In the genomic region with DNA sequence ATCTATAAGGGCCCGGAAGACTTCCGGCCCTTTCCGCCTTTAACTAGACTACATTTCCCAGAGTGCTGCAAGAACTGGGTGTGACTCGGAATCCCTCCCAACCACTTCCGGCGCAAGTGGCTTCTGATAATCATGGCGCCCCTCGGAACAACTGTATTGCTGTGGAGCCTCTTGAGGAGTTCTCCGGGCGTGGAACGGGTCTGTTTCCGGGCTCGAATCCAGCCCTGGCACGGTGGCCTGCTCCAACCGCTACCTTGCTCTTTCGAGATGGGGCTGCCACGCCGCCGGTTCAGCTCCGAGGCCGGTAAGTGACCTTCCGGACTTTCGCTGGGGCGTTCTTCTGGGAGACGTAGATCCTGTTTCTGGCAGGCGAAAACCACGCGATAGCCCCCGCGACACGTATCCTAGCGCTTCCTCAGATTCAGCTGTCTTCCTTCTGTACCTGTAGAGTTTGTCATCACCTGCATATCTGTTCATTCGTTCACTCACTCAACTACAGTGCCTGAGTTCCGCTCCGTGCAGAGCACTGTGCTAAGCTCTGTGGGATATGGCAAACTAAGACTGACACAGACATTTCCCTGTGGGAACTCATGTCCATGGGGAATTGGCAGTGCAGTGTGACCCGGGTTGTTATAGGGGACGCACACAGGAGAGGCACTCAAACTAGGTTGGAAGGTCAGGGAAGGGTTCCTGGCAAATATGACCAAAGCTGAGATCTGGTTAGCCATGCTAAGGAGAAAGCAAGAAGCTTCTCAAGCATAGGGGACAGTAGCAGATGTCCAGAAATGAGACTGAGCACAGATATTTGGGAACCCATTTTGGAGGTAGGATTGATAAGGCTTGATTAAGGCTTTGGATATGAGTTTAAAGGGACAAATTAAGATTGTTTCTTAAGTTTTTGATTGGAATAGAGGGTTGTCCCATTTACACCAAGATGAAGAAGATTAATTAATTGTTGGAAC, we compare ENCODE assay signal across 1 cellular context.
TF ChIP-seq lines count a peak whose summit lies in the region.

Gene MRPS22 (plus strand): TSS at position 126 of the 962 bp plus-strand sequence. CDS start 7 bp downstream, at position 133.

TF ChIP-seq in HepG2, 621 proteins besides CTCF, POLR2A, EP300 and RAD21 (continued from another document and continues in another):
- no peak for TF ChIP-seq ZBTB37 (CRISPR knock-in tag; IDR thresholded peaks at IDR 0.05)
- no peak for TF ChIP-seq JUN (CRISPR knock-in tag; IDR thresholded peaks at IDR 0.05)
- no peak for TF ChIP-seq HHEX (CRISPR knock-in tag; IDR thresholded peaks at IDR 0.05)
- TF ChIP-seq DDIT3 (CRISPR knock-in tag; IDR thresholded peaks at IDR 0.05): no peak
- TF ChIP-seq, protein P1, sequence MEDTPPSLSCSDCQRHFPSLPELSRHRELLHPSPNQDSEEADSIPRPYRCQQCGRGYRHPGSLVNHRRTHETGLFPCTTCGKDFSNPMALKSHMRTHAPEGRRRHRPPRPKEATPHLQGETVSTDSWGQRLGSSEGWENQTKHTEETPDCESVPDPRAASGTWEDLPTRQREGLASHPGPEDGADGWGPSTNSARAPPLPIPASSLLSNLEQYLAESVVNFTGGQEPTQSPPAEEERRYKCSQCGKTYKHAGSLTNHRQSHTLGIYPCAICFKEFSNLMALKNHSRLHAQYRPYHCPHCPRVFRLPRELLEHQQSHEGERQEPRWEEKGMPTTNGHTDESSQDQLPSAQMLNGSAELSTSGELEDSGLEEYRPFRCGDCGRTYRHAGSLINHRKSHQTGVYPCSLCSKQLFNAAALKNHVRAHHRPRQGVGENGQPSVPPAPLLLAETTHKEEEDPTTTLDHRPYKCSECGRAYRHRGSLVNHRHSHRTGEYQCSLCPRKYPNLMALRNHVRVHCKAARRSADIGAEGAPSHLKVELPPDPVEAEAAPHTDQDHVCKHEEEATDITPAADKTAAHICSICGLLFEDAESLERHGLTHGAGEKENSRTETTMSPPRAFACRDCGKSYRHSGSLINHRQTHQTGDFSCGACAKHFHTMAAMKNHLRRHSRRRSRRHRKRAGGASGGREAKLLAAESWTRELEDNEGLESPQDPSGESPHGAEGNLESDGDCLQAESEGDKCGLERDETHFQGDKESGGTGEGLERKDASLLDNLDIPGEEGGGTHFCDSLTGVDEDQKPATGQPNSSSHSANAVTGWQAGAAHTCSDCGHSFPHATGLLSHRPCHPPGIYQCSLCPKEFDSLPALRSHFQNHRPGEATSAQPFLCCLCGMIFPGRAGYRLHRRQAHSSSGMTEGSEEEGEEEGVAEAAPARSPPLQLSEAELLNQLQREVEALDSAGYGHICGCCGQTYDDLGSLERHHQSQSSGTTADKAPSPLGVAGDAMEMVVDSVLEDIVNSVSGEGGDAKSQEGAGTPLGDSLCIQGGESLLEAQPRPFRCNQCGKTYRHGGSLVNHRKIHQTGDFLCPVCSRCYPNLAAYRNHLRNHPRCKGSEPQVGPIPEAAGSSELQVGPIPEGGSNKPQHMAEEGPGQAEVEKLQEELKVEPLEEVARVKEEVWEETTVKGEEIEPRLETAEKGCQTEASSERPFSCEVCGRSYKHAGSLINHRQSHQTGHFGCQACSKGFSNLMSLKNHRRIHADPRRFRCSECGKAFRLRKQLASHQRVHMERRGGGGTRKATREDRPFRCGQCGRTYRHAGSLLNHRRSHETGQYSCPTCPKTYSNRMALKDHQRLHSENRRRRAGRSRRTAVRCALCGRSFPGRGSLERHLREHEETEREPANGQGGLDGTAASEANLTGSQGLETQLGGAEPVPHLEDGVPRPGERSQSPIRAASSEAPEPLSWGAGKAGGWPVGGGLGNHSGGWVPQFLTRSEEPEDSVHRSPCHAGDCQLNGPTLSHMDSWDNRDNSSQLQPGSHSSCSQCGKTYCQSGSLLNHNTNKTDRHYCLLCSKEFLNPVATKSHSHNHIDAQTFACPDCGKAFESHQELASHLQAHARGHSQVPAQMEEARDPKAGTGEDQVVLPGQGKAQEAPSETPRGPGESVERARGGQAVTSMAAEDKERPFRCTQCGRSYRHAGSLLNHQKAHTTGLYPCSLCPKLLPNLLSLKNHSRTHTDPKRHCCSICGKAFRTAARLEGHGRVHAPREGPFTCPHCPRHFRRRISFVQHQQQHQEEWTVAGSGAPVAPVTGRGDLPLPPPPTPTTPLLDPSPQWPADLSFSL (CRISPR knock-in tag; IDR thresholded peaks at IDR 0.05): no peak
- TF ChIP-seq, protein P2, sequence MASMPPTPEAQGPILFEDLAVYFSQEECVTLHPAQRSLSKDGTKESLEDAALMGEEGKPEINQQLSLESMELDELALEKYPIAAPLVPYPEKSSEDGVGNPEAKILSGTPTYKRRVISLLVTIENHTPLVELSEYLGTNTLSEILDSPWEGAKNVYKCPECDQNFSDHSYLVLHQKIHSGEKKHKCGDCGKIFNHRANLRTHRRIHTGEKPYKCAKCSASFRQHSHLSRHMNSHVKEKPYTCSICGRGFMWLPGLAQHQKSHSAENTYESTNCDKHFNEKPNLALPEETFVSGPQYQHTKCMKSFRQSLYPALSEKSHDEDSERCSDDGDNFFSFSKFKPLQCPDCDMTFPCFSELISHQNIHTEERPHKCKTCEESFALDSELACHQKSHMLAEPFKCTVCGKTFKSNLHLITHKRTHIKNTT (CRISPR knock-in tag; IDR thresholded peaks at IDR 0.05): no peak
- no peak for TF ChIP-seq KLF9 (CRISPR knock-in tag; IDR thresholded peaks at IDR 0.05; ENCODE audit: low read depth)
- TF ChIP-seq IRF2 (CRISPR knock-in tag; IDR thresholded peaks at IDR 0.05): peak; percentile 64
- TF ChIP-seq ARHGAP35 (CRISPR knock-in tag; IDR thresholded peaks at IDR 0.05; ENCODE audit: borderline replicate concordance): no peak
- TF ChIP-seq GABPB1 (CRISPR knock-in tag; IDR thresholded peaks at IDR 0.05): peak; percentile 96
- TF ChIP-seq NBN (conservative IDR thresholded peaks at IDR 0.05): no peak
- TF ChIP-seq ZNF713 (CRISPR knock-in tag; IDR thresholded peaks at IDR 0.05): no peak
- no peak for TF ChIP-seq HNRNPLL (IDR thresholded peaks at IDR 0.05; ENCODE audit: low read depth, low read length, poor library complexity, severe bottlenecking)
- TF ChIP-seq LBX2 (CRISPR knock-in tag; IDR thresholded peaks at IDR 0.05; ENCODE audit: borderline replicate concordance): no peak
- TF ChIP-seq, protein P3, sequence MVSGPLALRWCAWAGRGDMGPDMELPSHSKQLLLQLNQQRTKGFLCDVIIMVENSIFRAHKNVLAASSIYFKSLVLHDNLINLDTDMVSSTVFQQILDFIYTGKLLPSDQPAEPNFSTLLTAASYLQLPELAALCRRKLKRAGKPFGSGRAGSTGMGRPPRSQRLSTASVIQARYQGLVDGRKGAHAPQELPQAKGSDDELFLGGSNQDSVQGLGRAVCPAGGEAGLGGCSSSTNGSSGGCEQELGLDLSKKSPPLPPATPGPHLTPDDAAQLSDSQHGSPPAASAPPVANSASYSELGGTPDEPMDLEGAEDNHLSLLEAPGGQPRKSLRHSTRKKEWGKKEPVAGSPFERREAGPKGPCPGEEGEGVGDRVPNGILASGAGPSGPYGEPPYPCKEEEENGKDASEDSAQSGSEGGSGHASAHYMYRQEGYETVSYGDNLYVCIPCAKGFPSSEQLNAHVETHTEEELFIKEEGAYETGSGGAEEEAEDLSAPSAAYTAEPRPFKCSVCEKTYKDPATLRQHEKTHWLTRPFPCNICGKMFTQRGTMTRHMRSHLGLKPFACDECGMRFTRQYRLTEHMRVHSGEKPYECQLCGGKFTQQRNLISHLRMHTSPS (CRISPR knock-in tag; IDR thresholded peaks at IDR 0.05; ENCODE audit: low read depth): no peak
- peak; percentile 80; the same call in 1 of the 2 replicates for TF ChIP-seq ZC3H13 (CRISPR knock-in tag; IDR thresholded peaks at IDR 0.05)
- no peak for TF ChIP-seq IKZF1 (IDR thresholded peaks at IDR 0.05)
- no peak for TF ChIP-seq ZFP37 (CRISPR knock-in tag; IDR thresholded peaks at IDR 0.05; ENCODE audit: borderline replicate concordance)
- no peak for TF ChIP-seq ZNF407 (CRISPR knock-in tag; IDR thresholded peaks at IDR 0.05; ENCODE audit: not compliant biosample characterization)
- peak; percentile 92 for TF ChIP-seq PHF20 (CRISPR knock-in tag; IDR thresholded peaks at IDR 0.05)
- TF ChIP-seq HMG20B (CRISPR knock-in tag; conservative IDR thresholded peaks at IDR 0.05): no peak
- TF ChIP-seq ZNF747 (CRISPR knock-in tag; IDR thresholded peaks at IDR 0.05; ENCODE audit: borderline replicate concordance): no peak
- TF ChIP-seq CBX2 (IDR thresholded peaks at IDR 0.05; ENCODE audit: low read depth, low read length): no peak; the same call in 1 of the 2 replicates
- TF ChIP-seq CBX2 (CRISPR knock-in tag; IDR thresholded peaks at IDR 0.05; ENCODE audit: low read depth): no peak; the same call in 1 of the 2 replicates
- TF ChIP-seq ZNF367 (CRISPR knock-in tag; IDR thresholded peaks at IDR 0.05; ENCODE audit: borderline replicate concordance): no peak
- TF ChIP-seq ZNF746 (CRISPR knock-in tag; IDR thresholded peaks at IDR 0.05): no peak
- no peak for TF ChIP-seq ZNF781 (CRISPR knock-in tag; IDR thresholded peaks at IDR 0.05; ENCODE audit: borderline replicate concordance, not compliant biosample characterization)
- no peak for TF ChIP-seq HNRNPL (IDR thresholded peaks at IDR 0.05; ENCODE audit: low read depth, low read length)
- no peak for TF ChIP-seq MAFF (IDR thresholded peaks at IDR 0.05; ENCODE audit: low read depth, low read length)
- TF ChIP-seq SALL2 (CRISPR knock-in tag; IDR thresholded peaks at IDR 0.05): peak; percentile 36; the same call in 1 of the 2 replicates
- no peak; the same call in 1 of the 2 replicates for TF ChIP-seq GATA4 (IDR thresholded peaks at IDR 0.05; ENCODE audit: borderline replicate concordance, low read depth)
- no peak for TF ChIP-seq ZKSCAN8 (CRISPR knock-in tag; IDR thresholded peaks at IDR 0.05; ENCODE audit: borderline replicate concordance)
- TF ChIP-seq RORA (CRISPR knock-in tag; IDR thresholded peaks at IDR 0.05): no peak
- TF ChIP-seq SAP130 (CRISPR knock-in tag; IDR thresholded peaks at IDR 0.05; ENCODE audit: low read depth): peak; percentile 82
